Comparison of ENCODE assay signal across 9 cellular contexts in genomic region chr5:180084638-180085561, GRCh38. TPM values are rescaled to one million over a fixed set of nuclear protein-coding genes. Genes with fewer than 3 reads are reported as not detected.
DNase-seq lines count a peak whose midpoint lies in the region; TF ChIP-seq lines count a peak whose summit lies in the region.
"Had no signal": no experiment of that assay in that cellular context is flagged by ENCODE, and none has a peak within 500 bp of the region (broad histone marks: within the 10 kb centered on the region; RNA-seq: fewer than 3 reads in every experiment).

No MANE protein-coding gene starts in this region.

- H3K4me1 ChIP-seq in uterus: no peaks in the 10 kb centered on the region

- TF ChIP-seq CTCF in uterus (IDR thresholded peaks at IDR 0.05) (no peak), GM10248 (IDR thresholded peaks at IDR 0.05; ENCODE audit: control extremely low read depth, extremely low read depth, low read depth, missing control alignments) (no peak)

- H3K36me3 ChIP-seq in uterus: no peaks in the 10 kb centered on the region

- POLR2A ChIA-PET in GM10248 (lab: Yijun Ruan, JAX): no interaction called here

- H3K9me3 ChIP-seq in uterus: no peaks in the 10 kb centered on the region

- in situ Hi-C loops in KBM-7 (cut with MboI; ENCODE audit: low pct_unique_long_range_greater_than_20kb, low sequenced_read_pairs): no loop called here

- H3K27ac ChIP-seq in uterus: no peak overlapping the region

- H3K27me3 ChIP-seq in uterus: no peaks in the 10 kb centered on the region

- no peak for TF ChIP-seq POLR2A in uterus (IDR thresholded peaks at IDR 0.05)

- peak; percentile 69 for DNase-seq in COR-L47 (lab: John Stamatoyannopoulos, UW)
- DNase-seq in KBM-7: peak; percentile 84
- DNase-seq in SKM-1 treated with dmso at 0.1 percent for 144 hours (lab: John Stamatoyannopoulos, UW; ENCODE audit: unreplicated experiment): peak; percentile 72
- peak; percentile 35 for DNase-seq in medulla oblongata (ENCODE audit: extremely low spot score)
- DNase-seq in uterus: no peak
- DNase-seq in DMS114 treated with DMSO at 0.1 percent for 48 hours (lab: John Stamatoyannopoulos, UW; ENCODE audit: unreplicated experiment): no peak
- no peak for DNase-seq in GM10248 (ENCODE audit: extremely low spot score)
- no peak for DNase-seq in stimulated activated CD8-positive, alpha-beta memory T cell treated with anti-CD3 and anti-CD28 coated beads, Interleukin-4, amount 100 ng/mL, for 48 hours
- DNase-seq: kidney had no signal

- H3K4me3 ChIP-seq in uterus: no peak overlapping the region

- intact Hi-C loops in uterus (cut with DNase I; ENCODE audit: low total_unique reads): no loop called here

- CTCF ChIA-PET in GM10248 (lab: Yijun Ruan, JAX): no interaction called here

RNA-seq across cellular contexts. Expression of gene RNF130, which starts 13.3 kb away (rescaled TPM):
- 100 to 1,000 TPM in 1 of 4 donors, 10 to 100 TPM in 3; 53.8 to 119 (median 85.8) TPM for total RNA-seq in uterus

Comparison
In these comparisons a context has a peak if more than half of its experiments do, and no peak if none do; other contexts are left out.
1. DNase-seq: peak in COR-L47 (single experiment), KBM-7 (single experiment), SKM-1 treated with dmso at 0.1 percent for 144 hours (single experiment) and medulla oblongata (single experiment); none in uterus (0 of 2), DMS114 treated with DMSO at 0.1 percent for 48 hours (single experiment), GM10248 (single experiment) and stimulated activated CD8-positive, alpha-beta memory T cell treated with anti-CD3 and anti-CD28 coated beads, Interleukin-4, amount 100 ng/mL, for 48 hours (single experiment).